ENCODE assay signal across 18 cellular contexts in genomic region chr11:115145316-115145715, GRCh38.
"Had no signal": no experiment of that assay in that cellular context is flagged by ENCODE, and none has a peak within 500 bp of the region (broad histone marks: within the 10 kb centered on the region; RNA-seq: fewer than 3 reads in every experiment).

No MANE protein-coding gene starts in this region.

- H3K27me3 ChIP-seq: body of pancreas, hepatocyte, pancreas, upper lobe of right lung had no signal

- ATAC-seq: body of pancreas; esophagus mucosa; pancreas; stimulated activated effector memory CD8-positive, alpha-beta T cell treated with anti-CD3 and anti-CD28 coated beads, Interleukin-12 subunit alpha, Interleukin-12 subunit beta, amount 100 ng/mL, for 72 hours; upper lobe of right lung had no signal

- H3K36me3 ChIP-seq: left ventricle myocardium inferior, pancreas, sigmoid colon, thoracic aorta, upper lobe of right lung had no signal

- H3K4me3 ChIP-seq: body of pancreas, hepatocyte, left ventricle myocardium inferior, pancreas, sigmoid colon, thoracic aorta, upper lobe of right lung had no signal

- H3K27ac ChIP-seq: body of pancreas, hepatocyte, left ventricle myocardium inferior, pancreas, sigmoid colon, thoracic aorta, upper lobe of right lung had no signal

- DNase-seq: activated CD4-positive, alpha-beta T cell treated with anti-CD3 and anti-CD28 coated beads, Interleukin-2, amount 10 ng/mL, durations not matched to agents 24 days and 14 days; activated CD4-positive, CD25-positive, alpha-beta regulatory T cell; activated gamma-delta T cell treated with Interleukin-2 at 50 U/mL for 16 hours; activated naive CD8-positive, alpha-beta T cell treated with anti-CD3 and anti-CD28 coated beads for 36 hours; amygdala; caudate nucleus; islet precursor cell; left ventricle myocardium inferior; naive B cell; pancreas; sigmoid colon; stimulated activated CD4-positive, alpha-beta T cell treated with anti-CD3 and anti-CD28 coated beads, Interleukin-2, amount 100 ng/mL, for 24 hours; upper lobe of right lung had no signal

- H3K4me1 ChIP-seq: body of pancreas, left ventricle myocardium inferior, pancreas, sigmoid colon, upper lobe of right lung had no signal

- H3K4me2 ChIP-seq: hepatocyte had no signal

- H3K79me2 ChIP-seq: hepatocyte had no signal

- H3K9me3 ChIP-seq: body of pancreas, left ventricle myocardium inferior, pancreas, sigmoid colon, thoracic aorta, upper lobe of right lung had no signal

- H2AFZ ChIP-seq: hepatocyte had no signal
